Comparison of ENCODE assay signal across 8 cellular contexts in genomic region chr11:44309483-44310197, GRCh38. TPM values are rescaled to one million over a fixed set of nuclear protein-coding genes. Genes with fewer than 3 reads are reported as not detected.
DNase-seq lines count a peak whose midpoint lies in the region; ATAC-seq and TF ChIP-seq lines count a peak whose summit lies in the region.

Gene ALX4, minus strand, starts transcription at chr11:44310139. Its CDS starts 77 bp downstream, at chr11:44310062.

- WGBS in upper lobe of left lung, 2 donors, result 2 to 4% methylated on average over 7 to 43 of the region's 71 CpGs

- no peaks in the 10 kb centered on the region for H3K9me3 ChIP-seq in CD4-positive, alpha-beta T cell (ENCODE audit: control insufficient read depth, low read length)
- H3K9me3 ChIP-seq in left lung (no peaks in the 10 kb centered on the region), upper lobe of left lung (no peaks in the 10 kb centered on the region)

- H3K4me1 ChIP-seq in left lung, result peaks cover 6 to 36% of the 10 kb centered on the region in 2 donors
- H3K4me1 ChIP-seq in upper lobe of left lung, result peaks cover 22 to 44% (median 30%) of the 10 kb centered on the region in 4 donors

- POLR2A ChIA-PET in CD4-positive, alpha-beta T cell (lab: Charles Lee), result no interaction called here

- no peak within 1 kb of the TSS for H3K27ac Mint-ChIP-seq in CD4-positive, alpha-beta T cell

- H3K36me3 Mint-ChIP-seq in CD4-positive, alpha-beta T cell (ENCODE audit: low read depth), result no peaks in the 10 kb centered on the region

- H3K4me3 Mint-ChIP-seq in CD4-positive, alpha-beta T cell, result peak within 1 kb of the TSS; percentile 65

- no peak for TF ChIP-seq CTCF in CD4-positive, alpha-beta T cell (IDR thresholded peaks at IDR 0.05)
- TF ChIP-seq CTCF in left lung (IDR thresholded peaks at IDR 0.05) (no peak), upper lobe of left lung (IDR thresholded peaks at IDR 0.05) (no peak)

- no peak for DNase-seq in CD4-positive, alpha-beta T cell
- peak; percentile 79 for DNase-seq in M059J (ENCODE audit: low read depth)
- peak; percentile 52 for DNase-seq in amniotic stem cell (lab: John Stamatoyannopoulos, UW)
- DNase-seq in left lung, result no peak
- peak in 1 of 2 donors; percentile 87 for DNase-seq in upper lobe of left lung
- no peak for DNase-seq in T-helper 9 cell
- DNase-seq in NOMO-1 treated with dmso at 0.1 percent for 144 hours (lab: John Stamatoyannopoulos, UW; ENCODE audit: unreplicated experiment), result no peak

- CTCF ChIA-PET in CD4-positive, alpha-beta T cell (lab: Charles Lee), result no interaction called here

- intact Hi-C loops in CD4-positive, alpha-beta T cell (cut with DNase I, micrococcal nuclease), result no loop called here
- intact Hi-C loops in left lung (cut with DNase I), result no loop called here

- H3K9me3 Mint-ChIP-seq in CD4-positive, alpha-beta T cell, result no peaks in the 10 kb centered on the region

- H3K27ac ChIP-seq in CD4-positive, alpha-beta T cell (ENCODE audit: low read depth, low read length), result no peak within 1 kb of the TSS
- H3K27ac ChIP-seq in left lung (no peak within 1 kb of the TSS), upper lobe of left lung (no peak within 1 kb of the TSS)

- TF ChIP-seq EP300 in upper lobe of left lung (IDR thresholded peaks at IDR 0.05), result no peak

- H3K4me1 Mint-ChIP-seq in CD4-positive, alpha-beta T cell (ENCODE audit: low read depth), result peaks cover 20% of the 10 kb centered on the region

- no peaks in the 10 kb centered on the region for H3K36me3 ChIP-seq in left lung
- no peaks in the 10 kb centered on the region for H3K36me3 ChIP-seq in upper lobe of left lung

- H3K27me3 ChIP-seq in CD4-positive, alpha-beta T cell (ENCODE audit: control insufficient read depth, insufficient read depth, low read length), result peaks cover 91% of the 10 kb centered on the region
- H3K27me3 ChIP-seq in left lung (peaks cover 98 to 100% of the 10 kb centered on the region in 2 donors), upper lobe of left lung (peaks cover 0 to 84% (median 53%) of the 10 kb centered on the region in 4 donors)

- no peak for ATAC-seq in CD4-positive, alpha-beta T cell (ENCODE audit: poor library complexity)
- peak; percentile 35 for ATAC-seq in left lung
- peak in 1 of 2 donors; percentile 55 for ATAC-seq in upper lobe of left lung (ENCODE audit: low FRiP score in 2 of 2)
- ATAC-seq in HG03097 (IDR thresholded peaks at IDR 0.05; ENCODE audit: low FRiP score, unreplicated experiment), result no peak

- TF ChIP-seq POLR2A in upper lobe of left lung (IDR thresholded peaks at IDR 0.05), result no peak

- H3K27me3 Mint-ChIP-seq in CD4-positive, alpha-beta T cell, result peaks cover 95% of the 10 kb centered on the region

- H3K4me3 ChIP-seq in left lung (peak within 1 kb of the TSS in 1 of 2 donors; percentile 9), upper lobe of left lung (peak within 1 kb of the TSS in 3 of 4 donors; percentile 8 to 25 (median 12))

RNA-seq across cellular contexts. Expression of gene ALX4, which starts in this region (rescaled TPM):
- not detected for total RNA-seq in CD4-positive, alpha-beta T cell
- 7.0 and 9.9 TPM in 2 replicates for total RNA-seq in M059J (2014; rRNA removed; shearing (Covaris generic))
- not detected for total RNA-seq in left lung
- total RNA-seq in upper lobe of left lung, result not detected

Comparison
In these comparisons a context has a peak if more than half of its experiments do, and no peak if none do; other contexts are left out.
1. Peak in ATAC-seq in left lung; RNA of the gene not detected or under 1 TPM.
2. DNase-seq: peak in M059J (single experiment) and amniotic stem cell (single experiment); none in CD4-positive, alpha-beta T cell (0 of 10), left lung (0 of 2), T-helper 9 cell (single experiment) and NOMO-1 treated with dmso at 0.1 percent for 144 hours (single experiment).